16 cellular contexts compared by ENCODE assay signal in genomic region chr9:121474225-121474947, GRCh38. TPM values are rescaled to one million over a fixed set of nuclear protein-coding genes. Genes with fewer than 3 reads are reported as not detected.
"Had no signal": no experiment of that assay in that cellular context is flagged by ENCODE, and none has a peak within 500 bp of the region (broad histone marks: within the 10 kb centered on the region; RNA-seq: fewer than 3 reads in every experiment).

No MANE protein-coding gene starts in this region.

- H3K27me3 ChIP-seq: stomach had no signal

- DNase-seq: activated CD4-positive, alpha-beta T cell treated with anti-CD3 and anti-CD28 coated beads for 36 hours; activated CD4-positive, alpha-beta T cell treated with anti-CD3 and anti-CD28 coated beads, Interleukin-2, amount 50 U/mL, for 48 hours; activated gamma-delta T cell; cortex of kidney; erythroblast; foreskin melanocyte; immature natural killer cell; nucleus accumbens; small intestine; stimulated activated CD4-positive, alpha-beta T cell treated with anti-CD3 and anti-CD28 coated beads, Interleukin-4, amount 100 ng/mL, for 24 hours; stomach had no signal

- H3K9me3 ChIP-seq: stomach had no signal

- H3K36me3 ChIP-seq: stomach had no signal

- H3K27ac ChIP-seq: SK-N-MC, stomach had no signal

- ATAC-seq: activated CD4-positive, alpha-beta T cell treated with anti-CD3 and anti-CD28 coated beads for 36 hours; stimulated activated effector memory CD8-positive, alpha-beta T cell treated with anti-CD3 and anti-CD28 coated beads, Interleukin-12 subunit alpha, Interleukin-12 subunit beta, amount 100 ng/mL, for 72 hours had no signal

- H3K4me3 ChIP-seq: lung, SK-N-MC, stomach had no signal

RNA-seq across cellular contexts. Expression of gene GGTA1, which starts 25.3 kb away (rescaled TPM):
- total RNA-seq: activated CD4-positive, alpha-beta T cell treated with anti-CD3 and anti-CD28 coated beads for 36 hours; mesothelial cell of epicardium; T-helper 2 cell treated with Interferon-gamma antibody and Interleukin-4, amounts not matched to agents 100 ng/mL and 5 ng/mL, for 36 hours had no signal
